ENCODE assay signal across 14 cellular contexts in the genomic region with DNA sequence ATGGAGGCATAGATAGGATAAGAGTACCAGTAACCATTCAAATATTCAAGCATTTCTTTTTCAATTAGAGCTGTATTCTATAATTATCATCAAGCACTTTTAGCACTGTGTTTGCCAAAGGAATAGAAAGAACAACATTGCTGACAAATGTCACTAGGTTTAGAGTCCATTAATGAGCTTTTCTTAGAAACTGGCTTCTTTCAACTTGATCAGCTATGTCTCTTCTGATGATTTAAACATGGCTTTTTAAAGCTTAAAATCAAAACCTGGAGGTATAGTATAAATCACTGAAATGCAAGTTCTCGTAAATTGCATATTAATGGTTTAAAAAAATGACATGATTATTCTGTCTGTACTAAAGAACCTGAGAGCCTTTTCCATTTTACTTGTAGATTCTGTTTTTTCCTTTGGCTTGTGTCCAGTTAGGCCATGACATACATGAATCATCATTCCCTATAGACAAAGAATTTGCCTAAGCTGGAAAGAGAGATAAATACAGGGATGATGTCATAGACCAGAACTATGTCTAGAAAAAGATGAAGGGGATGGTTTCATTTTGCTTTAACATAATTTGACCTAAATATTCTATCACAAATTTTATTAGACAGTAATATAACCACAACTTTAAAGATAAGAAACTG.
DNase-seq lines count a peak whose midpoint lies in the region; ATAC-seq, FAIRE-seq and TF ChIP-seq lines count a peak whose summit lies in the region.
"Had no signal": no experiment of that assay in that cellular context is flagged by ENCODE, and none has a peak within 500 bp of the region (broad histone marks: within the 10 kb centered on the region; RNA-seq: fewer than 3 reads in every experiment).

No MANE protein-coding gene starts in this region.

- no peak overlapping the region for H3K27ac Mint-ChIP-seq in MCF 10A (ENCODE audit: low read depth, unreplicated experiment)
- H3K27ac Mint-ChIP-seq: activated naive CD8-positive, alpha-beta T cell treated with anti-CD3 and anti-CD28 coated beads, Interleukin-2, amount 10 ng/mL, durations not matched to agents 7 days and 5 days had no signal

- no peaks in the 10 kb centered on the region for H3K27me3 ChIP-seq in breast epithelium
- H3K27me3 ChIP-seq: BLaER1, gastrocnemius medialis, tibial nerve had no signal

- POLR2A ChIA-PET in MCF 10A (lab: Yijun Ruan, JAX): interaction anchor here (1.1 kb wide), 1 partner anchor 15 kb away, joined by 3 read pairs; no protein-coding TSS in a partner anchor

- intact Hi-C loops in MCF 10A (cut with micrococcal nuclease) (no loop called here), breast epithelium (cut with DNase I; ENCODE audit: low total_unique reads) (no loop called here)

- H3K9me3 Mint-ChIP-seq in MCF 10A (ENCODE audit: unreplicated experiment): no peaks in the 10 kb centered on the region
- H3K9me3 Mint-ChIP-seq: activated naive CD8-positive, alpha-beta T cell treated with anti-CD3 and anti-CD28 coated beads, Interleukin-2, amount 10 ng/mL, durations not matched to agents 7 days and 5 days had no signal

- no peaks in the 10 kb centered on the region for H3K9me3 ChIP-seq in breast epithelium
- H3K9me3 ChIP-seq: BLaER1, gastrocnemius medialis, tibial nerve had no signal

- CTCF ChIA-PET in MCF 10A (lab: Yijun Ruan, JAX): interaction anchor here (0.6 to 0.9 kb wide), 3 partner anchors 72 to 1958 kb away, joined by 3 to 4 read pairs (median 3); no protein-coding TSS in a partner anchor

- DNase-seq in MCF 10A (ENCODE audit: unreplicated experiment) (peak; percentile 63), breast epithelium (ENCODE audit: low spot score in 2 of 2) (no peak), RPMI7951 (ENCODE audit: low read depth) (peak; percentile 76), fibroblast of mammary gland (ENCODE audit: low read depth) (peak; percentile 89), urothelium cell line (ENCODE audit: low spot score) (peak; percentile 13), NCI-H1436 treated with DMSO at 0.1 percent for 48 hours (lab: John Stamatoyannopoulos, UW) (no peak), retina (no peak)
- DNase-seq: activated CD4-positive, alpha-beta T cell treated with anti-CD3 and anti-CD28 coated beads for 1 hour; activated naive CD8-positive, alpha-beta T cell treated with anti-CD3 and anti-CD28 coated beads, Interleukin-2, amount 10 ng/mL, durations not matched to agents 7 days and 5 days; gastrocnemius medialis; stimulated activated CD4-positive, alpha-beta T cell treated with anti-CD3 and anti-CD28 coated beads, Interleukin-4, amount 100 ng/mL, for 1 hour had no signal

- H3K4me1 ChIP-seq in breast epithelium: no peaks in the 10 kb centered on the region
- H3K4me1 ChIP-seq: BLaER1, gastrocnemius medialis, tibial nerve had no signal

- H3K4me3 Mint-ChIP-seq in MCF 10A (ENCODE audit: unreplicated experiment): no peak overlapping the region
- H3K4me3 Mint-ChIP-seq: activated naive CD8-positive, alpha-beta T cell treated with anti-CD3 and anti-CD28 coated beads, Interleukin-2, amount 10 ng/mL, durations not matched to agents 7 days and 5 days had no signal

- no peak for TF ChIP-seq POLR2A in breast epithelium (IDR thresholded peaks at IDR 0.05)

- no peaks in the 10 kb centered on the region for H3K27me3 Mint-ChIP-seq in MCF 10A (ENCODE audit: insufficient read depth, unreplicated experiment)
- H3K27me3 Mint-ChIP-seq: activated naive CD8-positive, alpha-beta T cell treated with anti-CD3 and anti-CD28 coated beads, Interleukin-2, amount 10 ng/mL, durations not matched to agents 7 days and 5 days had no signal

- H3K36me3 ChIP-seq in breast epithelium: no peaks in the 10 kb centered on the region
- H3K36me3 ChIP-seq: BLaER1, gastrocnemius medialis, tibial nerve had no signal

- ATAC-seq in HG03045 (IDR thresholded peaks at IDR 0.05; ENCODE audit: unreplicated experiment): no peak
- ATAC-seq: gastrocnemius medialis had no signal

- peaks cover 22% of the 10 kb centered on the region for H3K4me1 Mint-ChIP-seq in MCF 10A (ENCODE audit: insufficient read depth, unreplicated experiment)
- H3K4me1 Mint-ChIP-seq: activated naive CD8-positive, alpha-beta T cell treated with anti-CD3 and anti-CD28 coated beads, Interleukin-2, amount 10 ng/mL, durations not matched to agents 7 days and 5 days had no signal

- H3K27ac ChIP-seq in breast epithelium: no peak overlapping the region
- H3K27ac ChIP-seq: BLaER1, gastrocnemius medialis, tibial nerve had no signal

- no peaks in the 10 kb centered on the region for H3K36me3 Mint-ChIP-seq in MCF 10A (ENCODE audit: insufficient read depth, unreplicated experiment)
- H3K36me3 Mint-ChIP-seq: activated naive CD8-positive, alpha-beta T cell treated with anti-CD3 and anti-CD28 coated beads, Interleukin-2, amount 10 ng/mL, durations not matched to agents 7 days and 5 days had no signal

- FAIRE-seq in urothelium cell line (lab: Jason Lieb, UNC): no peak

- TF ChIP-seq CTCF in MCF 10A (IDR thresholded peaks at IDR 0.05; ENCODE audit: unreplicated experiment) (no peak), breast epithelium (IDR thresholded peaks at IDR 0.05) (no peak), fibroblast of mammary gland (conservative IDR thresholded peaks at IDR 0.05; ENCODE audit: control insufficient read depth, insufficient read depth, low read depth, low read length) (no peak)

- BruUV-seq in MCF 10A (replicated peaks; lab: Mats Ljungman, UMichigan): no TSS peak

- H3K4me3 ChIP-seq in breast epithelium (no peak overlapping the region), fibroblast of mammary gland (ENCODE audit: control insufficient read depth, low read depth, low read length) (no peak overlapping the region)
- H3K4me3 ChIP-seq: BLaER1, gastrocnemius medialis, tibial nerve had no signal

Comparison
In these comparisons a context has a peak if more than half of its experiments do, and no peak if none do; other contexts are left out.
1. DNase-seq: peak in MCF 10A (single experiment), RPMI7951 (single experiment), fibroblast of mammary gland (single experiment) and urothelium cell line (single experiment); none in breast epithelium (0 of 2), NCI-H1436 treated with DMSO at 0.1 percent for 48 hours (single experiment) and retina (single experiment).